In genomic region chr7:970744-971143, GRCh38 we compare ENCODE assay signal across 22 cellular contexts. TPM values are rescaled to one million over a fixed set of nuclear protein-coding genes. Genes with fewer than 3 reads are reported as not detected.
DNase-seq lines count a peak whose midpoint lies in the region; ATAC-seq and TF ChIP-seq lines count a peak whose summit lies in the region.
"Had no signal": no experiment of that assay in that cellular context is flagged by ENCODE, and none has a peak within 500 bp of the region (broad histone marks: within the 10 kb centered on the region; RNA-seq: fewer than 3 reads in every experiment).

No MANE protein-coding gene starts in this region.

- CTCF ChIA-PET in activated CD8-positive, alpha-beta T cell treated with anti-CD3 and anti-CD28 coated beads for 36 hours (lab: Charles Lee) = no interaction called here
- CTCF ChIA-PET in activated CD8-positive, alpha-beta T cell treated with anti-CD3 and anti-CD28 coated beads, Interleukin-2, amount 10 ng/mL, durations not matched to agents 7 days and 5 days (lab: Charles Lee) = no interaction called here
- CTCF ChIA-PET in activated CD4-positive, alpha-beta T cell treated with anti-CD3 and anti-CD28 coated beads, Interleukin-2, amount 10 ng/mL, durations not matched to agents 7 days and 5 days (lab: Charles Lee) = no interaction called here

- peaks cover 40% of the 10 kb centered on the region for H3K4me1 ChIP-seq in parathyroid adenoma
- H3K4me1 ChIP-seq: foreskin keratinocyte had no signal

- H3K27ac ChIP-seq in parathyroid adenoma = peak overlapping the region; percentile 99
- H3K27ac ChIP-seq: colonic mucosa, foreskin keratinocyte, HL-60, neutrophil, upper lobe of left lung had no signal

- H3K79me2 ChIP-seq in parathyroid adenoma = peaks cover 16% of the 10 kb centered on the region

- intact Hi-C loops in activated CD8-positive, alpha-beta T cell treated with anti-CD3 and anti-CD28 coated beads for 36 hours (cut with micrococcal nuclease) = loop anchor here (5.0 kb wide), 1 partner anchor 63 kb away; no protein-coding TSS in a partner anchor
- intact Hi-C loops in activated T-helper 2 cell treated with anti-CD3 and anti-CD28 coated beads, Interferon-gamma antibody, Interleukin-2, Interleukin-4, amounts not matched to agents 10 μg/mL and 5 μg/mL and 100 μg/mL, durations not matched to agents 14 hours and 24 hours and 36 hours (cut with micrococcal nuclease) = no loop called here

- H3K9me3 ChIP-seq in parathyroid adenoma (ENCODE audit: control insufficient read depth, low read length) = no peaks in the 10 kb centered on the region
- H3K9me3 ChIP-seq: colonic mucosa, neutrophil, upper lobe of left lung had no signal

- no peaks in the 10 kb centered on the region for H3K36me3 ChIP-seq in parathyroid adenoma (ENCODE audit: control insufficient read depth, insufficient read depth, low read length)
- H3K36me3 ChIP-seq: colonic mucosa had no signal

- no peak for DNase-seq in activated CD8-positive, alpha-beta T cell treated with anti-CD3 and anti-CD28 coated beads for 36 hours
- no peak for DNase-seq in activated CD8-positive, alpha-beta T cell treated with anti-CD3 and anti-CD28 coated beads, Interleukin-2, amount 10 ng/mL, durations not matched to agents 7 days and 5 days
- no peak for DNase-seq in activated T-helper 2 cell treated with anti-CD3 and anti-CD28 coated beads, Interferon-gamma antibody, Interleukin-2, Interleukin-4, amounts not matched to agents 10 μg/mL and 5 μg/mL and 100 μg/mL, durations not matched to agents 14 hours and 24 hours and 36 hours (ENCODE audit: low spot score)
- no peak for DNase-seq in activated CD4-positive, alpha-beta T cell treated with anti-CD3 and anti-CD28 coated beads, Interleukin-2, amount 10 ng/mL, durations not matched to agents 7 days and 5 days
- DNase-seq: activated gamma-delta T cell; colonic mucosa; DMS79; foreskin keratinocyte; GOT3; KG1; left cardiac atrium; NCI-H1092; NCI-H524; stimulated activated naive CD8-positive, alpha-beta T cell treated with anti-CD3 and anti-CD28 coated beads, Interleukin-15, Interleukin-2, amounts not matched to agents 100 U/mL and 50 U/mL, for 24 hours; T-cell; upper lobe of left lung had no signal

- H3K27me3 ChIP-seq in parathyroid adenoma (ENCODE audit: control insufficient read depth, insufficient read depth, low read length) = no peaks in the 10 kb centered on the region
- H3K27me3 ChIP-seq: colonic mucosa, foreskin keratinocyte, neutrophil, upper lobe of left lung had no signal

- H3K9me3 Mint-ChIP-seq in activated CD8-positive, alpha-beta T cell treated with anti-CD3 and anti-CD28 coated beads for 36 hours = no peaks in the 10 kb centered on the region
- H3K9me3 Mint-ChIP-seq in activated CD8-positive, alpha-beta T cell treated with anti-CD3 and anti-CD28 coated beads, Interleukin-2, amount 10 ng/mL, durations not matched to agents 7 days and 5 days (ENCODE audit: insufficient read depth) = no peaks in the 10 kb centered on the region
- no peaks in the 10 kb centered on the region for H3K9me3 Mint-ChIP-seq in activated T-helper 2 cell treated with anti-CD3 and anti-CD28 coated beads, Interferon-gamma antibody, Interleukin-2, Interleukin-4, amounts not matched to agents 10 μg/mL and 5 μg/mL and 100 μg/mL, durations not matched to agents 14 hours and 24 hours and 36 hours
- H3K9me3 Mint-ChIP-seq in activated CD4-positive, alpha-beta T cell treated with anti-CD3 and anti-CD28 coated beads, Interleukin-2, amount 10 ng/mL, durations not matched to agents 7 days and 5 days = no peaks in the 10 kb centered on the region
- H3K9me3 Mint-ChIP-seq: T-cell had no signal

- no peak overlapping the region for H2AFZ ChIP-seq in parathyroid adenoma

- POLR2A ChIA-PET in activated CD8-positive, alpha-beta T cell treated with anti-CD3 and anti-CD28 coated beads for 36 hours (lab: Charles Lee) = no interaction called here
- POLR2A ChIA-PET in activated CD8-positive, alpha-beta T cell treated with anti-CD3 and anti-CD28 coated beads, Interleukin-2, amount 10 ng/mL, durations not matched to agents 7 days and 5 days (lab: Charles Lee) = no interaction called here
- POLR2A ChIA-PET in activated CD4-positive, alpha-beta T cell treated with anti-CD3 and anti-CD28 coated beads, Interleukin-2, amount 10 ng/mL, durations not matched to agents 7 days and 5 days (lab: Charles Lee) = no interaction called here

- ATAC-seq in activated CD8-positive, alpha-beta T cell treated with anti-CD3 and anti-CD28 coated beads for 36 hours = no peak
- no peak for ATAC-seq in activated CD8-positive, alpha-beta T cell treated with anti-CD3 and anti-CD28 coated beads, Interleukin-2, amount 10 ng/mL, durations not matched to agents 7 days and 5 days
- ATAC-seq in HG03571 (IDR thresholded peaks at IDR 0.05; ENCODE audit: unreplicated experiment) = no peak
- ATAC-seq: foreskin keratinocyte; left cardiac atrium; stimulated activated naive CD8-positive, alpha-beta T cell treated with anti-CD3 and anti-CD28 coated beads, Interleukin-15, Interleukin-2, amounts not matched to agents 100 U/mL and 50 U/mL, for 24 hours; T-cell had no signal

- H3K9ac ChIP-seq in parathyroid adenoma = no peak overlapping the region

- H3K4me3 ChIP-seq in parathyroid adenoma (ENCODE audit: low read depth, low read length) = no peak overlapping the region
- H3K4me3 ChIP-seq: colonic mucosa, upper lobe of left lung had no signal

- peak overlapping the region; percentile 8 for H3K27ac Mint-ChIP-seq in activated CD8-positive, alpha-beta T cell treated with anti-CD3 and anti-CD28 coated beads for 36 hours
- no peak overlapping the region for H3K27ac Mint-ChIP-seq in activated CD8-positive, alpha-beta T cell treated with anti-CD3 and anti-CD28 coated beads, Interleukin-2, amount 10 ng/mL, durations not matched to agents 7 days and 5 days
- peak overlapping the region; percentile 17 for H3K27ac Mint-ChIP-seq in activated T-helper 2 cell treated with anti-CD3 and anti-CD28 coated beads, Interferon-gamma antibody, Interleukin-2, Interleukin-4, amounts not matched to agents 10 μg/mL and 5 μg/mL and 100 μg/mL, durations not matched to agents 14 hours and 24 hours and 36 hours
- H3K27ac Mint-ChIP-seq in activated CD4-positive, alpha-beta T cell treated with anti-CD3 and anti-CD28 coated beads, Interleukin-2, amount 10 ng/mL, durations not matched to agents 7 days and 5 days = no peak overlapping the region
- H3K27ac Mint-ChIP-seq: T-cell had no signal

- H3K4me3 Mint-ChIP-seq in activated CD8-positive, alpha-beta T cell treated with anti-CD3 and anti-CD28 coated beads for 36 hours = no peak overlapping the region
- no peak overlapping the region for H3K4me3 Mint-ChIP-seq in activated CD8-positive, alpha-beta T cell treated with anti-CD3 and anti-CD28 coated beads, Interleukin-2, amount 10 ng/mL, durations not matched to agents 7 days and 5 days
- no peak overlapping the region for H3K4me3 Mint-ChIP-seq in activated T-helper 2 cell treated with anti-CD3 and anti-CD28 coated beads, Interferon-gamma antibody, Interleukin-2, Interleukin-4, amounts not matched to agents 10 μg/mL and 5 μg/mL and 100 μg/mL, durations not matched to agents 14 hours and 24 hours and 36 hours (ENCODE audit: low read depth)
- H3K4me3 Mint-ChIP-seq in activated CD4-positive, alpha-beta T cell treated with anti-CD3 and anti-CD28 coated beads, Interleukin-2, amount 10 ng/mL, durations not matched to agents 7 days and 5 days = no peak overlapping the region
- H3K4me3 Mint-ChIP-seq: T-cell had no signal

- H3K4me2 ChIP-seq in parathyroid adenoma (ENCODE audit: low read length) = peak overlapping the region; percentile 48

- peaks cover 39% of the 10 kb centered on the region for H3K36me3 Mint-ChIP-seq in activated CD8-positive, alpha-beta T cell treated with anti-CD3 and anti-CD28 coated beads for 36 hours (ENCODE audit: low read depth)
- peaks cover 61% of the 10 kb centered on the region for H3K36me3 Mint-ChIP-seq in activated CD8-positive, alpha-beta T cell treated with anti-CD3 and anti-CD28 coated beads, Interleukin-2, amount 10 ng/mL, durations not matched to agents 7 days and 5 days (ENCODE audit: low read depth)
- peaks cover 60% of the 10 kb centered on the region for H3K36me3 Mint-ChIP-seq in activated T-helper 2 cell treated with anti-CD3 and anti-CD28 coated beads, Interferon-gamma antibody, Interleukin-2, Interleukin-4, amounts not matched to agents 10 μg/mL and 5 μg/mL and 100 μg/mL, durations not matched to agents 14 hours and 24 hours and 36 hours (ENCODE audit: low read depth)
- H3K36me3 Mint-ChIP-seq in activated CD4-positive, alpha-beta T cell treated with anti-CD3 and anti-CD28 coated beads, Interleukin-2, amount 10 ng/mL, durations not matched to agents 7 days and 5 days (ENCODE audit: low read depth) = peaks cover 33% of the 10 kb centered on the region

- TF ChIP-seq CTCF in activated CD8-positive, alpha-beta T cell treated with anti-CD3 and anti-CD28 coated beads for 36 hours (IDR thresholded peaks at IDR 0.05) = no peak
- no peak for TF ChIP-seq CTCF in parathyroid adenoma (IDR thresholded peaks at IDR 0.05)

- no peaks in the 10 kb centered on the region for H3K27me3 Mint-ChIP-seq in activated CD8-positive, alpha-beta T cell treated with anti-CD3 and anti-CD28 coated beads for 36 hours
- no peaks in the 10 kb centered on the region for H3K27me3 Mint-ChIP-seq in activated CD8-positive, alpha-beta T cell treated with anti-CD3 and anti-CD28 coated beads, Interleukin-2, amount 10 ng/mL, durations not matched to agents 7 days and 5 days (ENCODE audit: low read depth)
- H3K27me3 Mint-ChIP-seq in activated T-helper 2 cell treated with anti-CD3 and anti-CD28 coated beads, Interferon-gamma antibody, Interleukin-2, Interleukin-4, amounts not matched to agents 10 μg/mL and 5 μg/mL and 100 μg/mL, durations not matched to agents 14 hours and 24 hours and 36 hours (ENCODE audit: low read depth) = no peaks in the 10 kb centered on the region
- H3K27me3 Mint-ChIP-seq in activated CD4-positive, alpha-beta T cell treated with anti-CD3 and anti-CD28 coated beads, Interleukin-2, amount 10 ng/mL, durations not matched to agents 7 days and 5 days = no peaks in the 10 kb centered on the region
- H3K27me3 Mint-ChIP-seq: T-cell had no signal

- H3K4me1 Mint-ChIP-seq in activated CD8-positive, alpha-beta T cell treated with anti-CD3 and anti-CD28 coated beads for 36 hours (ENCODE audit: low read depth) = peaks cover 27% of the 10 kb centered on the region
- peaks cover 40% of the 10 kb centered on the region for H3K4me1 Mint-ChIP-seq in activated CD8-positive, alpha-beta T cell treated with anti-CD3 and anti-CD28 coated beads, Interleukin-2, amount 10 ng/mL, durations not matched to agents 7 days and 5 days (ENCODE audit: low read depth)
- peaks cover 12% of the 10 kb centered on the region for H3K4me1 Mint-ChIP-seq in activated T-helper 2 cell treated with anti-CD3 and anti-CD28 coated beads, Interferon-gamma antibody, Interleukin-2, Interleukin-4, amounts not matched to agents 10 μg/mL and 5 μg/mL and 100 μg/mL, durations not matched to agents 14 hours and 24 hours and 36 hours (ENCODE audit: low read depth)
- peaks cover 32% of the 10 kb centered on the region for H3K4me1 Mint-ChIP-seq in activated CD4-positive, alpha-beta T cell treated with anti-CD3 and anti-CD28 coated beads, Interleukin-2, amount 10 ng/mL, durations not matched to agents 7 days and 5 days

RNA-seq across cellular contexts. Expression of gene COX19, which starts 4.6 kb away (rescaled TPM):
- 10 to 100 TPM; 15.5 to 18.0 TPM for total RNA-seq in activated CD8-positive, alpha-beta T cell treated with anti-CD3 and anti-CD28 coated beads for 36 hours
- 10 to 100 TPM; 16.8 to 18.2 TPM for total RNA-seq in activated CD8-positive, alpha-beta T cell treated with anti-CD3 and anti-CD28 coated beads, Interleukin-2, amount 10 ng/mL, durations not matched to agents 7 days and 5 days
- 15.0 and 17.2 TPM in 2 replicates for total RNA-seq in activated T-helper 2 cell treated with anti-CD3 and anti-CD28 coated beads, Interferon-gamma antibody, Interleukin-2, Interleukin-4, amounts not matched to agents 10 μg/mL and 5 μg/mL and 100 μg/mL, durations not matched to agents 14 hours and 24 hours and 36 hours
- 10 to 100 TPM; 18.2 to 20.1 TPM for total RNA-seq in activated CD4-positive, alpha-beta T cell treated with anti-CD3 and anti-CD28 coated beads, Interleukin-2, amount 10 ng/mL, durations not matched to agents 7 days and 5 days

RNA-seq across cellular contexts. Expression of gene CYP2W1, which starts 12.2 kb away (rescaled TPM):
- total RNA-seq in activated CD8-positive, alpha-beta T cell treated with anti-CD3 and anti-CD28 coated beads for 36 hours = not detected
- total RNA-seq in activated CD8-positive, alpha-beta T cell treated with anti-CD3 and anti-CD28 coated beads, Interleukin-2, amount 10 ng/mL, durations not matched to agents 7 days and 5 days = not detected
- not detected in 2 replicates for total RNA-seq in activated T-helper 2 cell treated with anti-CD3 and anti-CD28 coated beads, Interferon-gamma antibody, Interleukin-2, Interleukin-4, amounts not matched to agents 10 μg/mL and 5 μg/mL and 100 μg/mL, durations not matched to agents 14 hours and 24 hours and 36 hours
- total RNA-seq in activated CD4-positive, alpha-beta T cell treated with anti-CD3 and anti-CD28 coated beads, Interleukin-2, amount 10 ng/mL, durations not matched to agents 7 days and 5 days = not detected
- total RNA-seq: A172; activated CD8-positive, alpha-beta memory T cell treated with anti-CD3 and anti-CD28 coated beads for 36 hours; foreskin keratinocyte; left cardiac atrium; upper lobe of left lung had no signal

RNA-seq across cellular contexts. Expression of gene ADAP1, which starts 16.3 kb away (rescaled TPM):
- 10 to 100 TPM; 34.6 to 40.9 TPM for total RNA-seq in activated CD8-positive, alpha-beta T cell treated with anti-CD3 and anti-CD28 coated beads for 36 hours
- total RNA-seq in activated CD8-positive, alpha-beta T cell treated with anti-CD3 and anti-CD28 coated beads, Interleukin-2, amount 10 ng/mL, durations not matched to agents 7 days and 5 days = 10 to 100 TPM; 24.2 to 28.6 TPM
- total RNA-seq in activated T-helper 2 cell treated with anti-CD3 and anti-CD28 coated beads, Interferon-gamma antibody, Interleukin-2, Interleukin-4, amounts not matched to agents 10 μg/mL and 5 μg/mL and 100 μg/mL, durations not matched to agents 14 hours and 24 hours and 36 hours = 62.8 and 65.2 TPM in 2 replicates
- 10 to 100 TPM; 12.4 to 13.5 TPM for total RNA-seq in activated CD4-positive, alpha-beta T cell treated with anti-CD3 and anti-CD28 coated beads, Interleukin-2, amount 10 ng/mL, durations not matched to agents 7 days and 5 days

Comparison
In these comparisons a context has a peak if more than half of its experiments do, and no peak if none do; other contexts are left out.
1. H3K27ac Mint-ChIP-seq: peak in activated CD8-positive, alpha-beta T cell treated with anti-CD3 and anti-CD28 coated beads for 36 hours (single experiment) and activated T-helper 2 cell treated with anti-CD3 and anti-CD28 coated beads, Interferon-gamma antibody, Interleukin-2, Interleukin-4, amounts not matched to agents 10 μg/mL and 5 μg/mL and 100 μg/mL, durations not matched to agents 14 hours and 24 hours and 36 hours (single experiment); none in activated CD8-positive, alpha-beta T cell treated with anti-CD3 and anti-CD28 coated beads, Interleukin-2, amount 10 ng/mL, durations not matched to agents 7 days and 5 days (single experiment) and activated CD4-positive, alpha-beta T cell treated with anti-CD3 and anti-CD28 coated beads, Interleukin-2, amount 10 ng/mL, durations not matched to agents 7 days and 5 days (single experiment).